In the genomic region with DNA sequence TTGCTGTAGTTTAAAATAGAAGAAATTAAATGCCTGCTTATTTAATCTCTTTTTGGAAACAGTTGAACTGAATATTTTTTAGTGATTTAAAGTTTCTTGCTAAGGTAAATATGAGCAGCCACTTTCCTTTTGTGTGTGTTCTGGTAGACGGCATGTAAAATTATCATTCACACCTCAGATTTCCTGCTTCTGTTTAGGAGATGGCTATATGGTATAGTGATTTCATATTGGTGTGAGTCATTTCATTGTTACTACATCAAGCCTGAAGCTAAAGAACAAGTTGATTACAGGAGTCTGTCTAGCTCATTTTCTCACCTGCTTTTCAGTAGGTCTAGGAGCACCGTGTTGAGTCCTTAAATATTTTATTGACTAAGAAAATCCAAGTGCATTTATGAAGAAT, we compare ENCODE assay signal across 8 cellular contexts. TPM values are rescaled to one million over a fixed set of nuclear protein-coding genes. Genes with fewer than 3 reads are reported as not detected.
A peak's percentile ranks its signal among the peaks of the same experiment; 100 is the strongest.
DNase-seq lines count a peak whose midpoint lies in the region; ATAC-seq and TF ChIP-seq lines count a peak whose summit lies in the region.

No MANE protein-coding gene starts in this region.

- H3K27ac Mint-ChIP-seq in activated naive CD8-positive, alpha-beta T cell treated with anti-CD3 and anti-CD28 coated beads for 36 hours, result peak overlapping the region; percentile 48
- peak overlapping the region; percentile 90 to 99 for H3K27ac Mint-ChIP-seq in natural killer cell treated with Interleukin-12 subunit alpha and Interleukin-12 subunit beta and Interleukin-15 and Interleukin-18, amount 100 ng/mL, for 72 hours

- no peaks in the 10 kb centered on the region for H3K36me3 ChIP-seq in GM06990 (ENCODE audit: control insufficient read depth, insufficient read depth, low read length)

- no peaks in the 10 kb centered on the region for H3K9me3 Mint-ChIP-seq in activated naive CD8-positive, alpha-beta T cell treated with anti-CD3 and anti-CD28 coated beads for 36 hours
- no peaks in the 10 kb centered on the region for H3K9me3 Mint-ChIP-seq in natural killer cell treated with Interleukin-12 subunit alpha and Interleukin-12 subunit beta and Interleukin-15 and Interleukin-18, amount 100 ng/mL, for 72 hours

- peaks cover 51% of the 10 kb centered on the region for H3K4me1 Mint-ChIP-seq in activated naive CD8-positive, alpha-beta T cell treated with anti-CD3 and anti-CD28 coated beads for 36 hours
- H3K4me1 Mint-ChIP-seq in natural killer cell treated with Interleukin-12 subunit alpha and Interleukin-12 subunit beta and Interleukin-15 and Interleukin-18, amount 100 ng/mL, for 72 hours (ENCODE audit: low read depth in 2 of 2), result peaks cover 35 to 45% of the 10 kb centered on the region in 2 donors

- H3K4me3 ChIP-seq in GM06990 (replicated peaks; ENCODE audit: low read depth, low read length), result peak overlapping the region; percentile 41

- H3K36me3 Mint-ChIP-seq in activated naive CD8-positive, alpha-beta T cell treated with anti-CD3 and anti-CD28 coated beads for 36 hours, result peaks cover 1% of the 10 kb centered on the region
- H3K36me3 Mint-ChIP-seq in natural killer cell treated with Interleukin-12 subunit alpha and Interleukin-12 subunit beta and Interleukin-15 and Interleukin-18, amount 100 ng/mL, for 72 hours, result peaks cover 5% of the 10 kb centered on the region

- ATAC-seq in natural killer cell treated with Interleukin-12 subunit alpha and Interleukin-12 subunit beta and Interleukin-15 and Interleukin-18, amount 100 ng/mL, for 72 hours, result peak; percentile 64 to 68
- ATAC-seq in HG02678 (IDR thresholded peaks at IDR 0.05; ENCODE audit: unreplicated experiment) (no peak), GM21723 (IDR thresholded peaks at IDR 0.05; ENCODE audit: unreplicated experiment) (no peak)

- peak overlapping the region; percentile 51 for H3K4me3 Mint-ChIP-seq in activated naive CD8-positive, alpha-beta T cell treated with anti-CD3 and anti-CD28 coated beads for 36 hours
- H3K4me3 Mint-ChIP-seq in natural killer cell treated with Interleukin-12 subunit alpha and Interleukin-12 subunit beta and Interleukin-15 and Interleukin-18, amount 100 ng/mL, for 72 hours, result peak overlapping the region; percentile 96

- no peak for TF ChIP-seq CTCF in GM06990 (IDR thresholded peaks at IDR 0.05; ENCODE audit: insufficient read depth, low read length, poor library complexity, severe bottlenecking)

- DNase-seq in GM06990 (ENCODE audit: extremely low read depth, insufficient read length) (peak; percentile 60), HT-29 (ENCODE audit: low spot score) (peak; percentile 36), amygdala (lab: John Stamatoyannopoulos, UW) (no peak), DMS114 treated with DMSO at 0.1 percent for 48 hours (lab: John Stamatoyannopoulos, UW; ENCODE audit: unreplicated experiment) (no peak)
- no peak for DNase-seq in activated naive CD8-positive, alpha-beta T cell treated with anti-CD3 and anti-CD28 coated beads for 36 hours
- no peak for DNase-seq in natural killer cell treated with Interleukin-12 subunit alpha and Interleukin-12 subunit beta and Interleukin-15 and Interleukin-18, amount 100 ng/mL, for 72 hours (ENCODE audit: low spot score)

- H3K27me3 Mint-ChIP-seq in activated naive CD8-positive, alpha-beta T cell treated with anti-CD3 and anti-CD28 coated beads for 36 hours, result no peaks in the 10 kb centered on the region
- no peaks in the 10 kb centered on the region for H3K27me3 Mint-ChIP-seq in natural killer cell treated with Interleukin-12 subunit alpha and Interleukin-12 subunit beta and Interleukin-15 and Interleukin-18, amount 100 ng/mL, for 72 hours

- H3K27me3 ChIP-seq in GM06990 (replicated peaks; ENCODE audit: control insufficient read depth, insufficient read depth, low read length), result no peaks in the 10 kb centered on the region

RNA-seq across cellular contexts. Expression of gene LRCH3, which starts 2.2 kb away (rescaled TPM):
- 30.6 and 36.5 TPM in 2 replicates for total RNA-seq in HT-29 (2014; rRNA removed; shearing (Covaris generic))
- 10 to 100 TPM; 33.6 to 34.4 TPM for total RNA-seq in activated naive CD8-positive, alpha-beta T cell treated with anti-CD3 and anti-CD28 coated beads for 36 hours
- total RNA-seq in natural killer cell treated with Interleukin-12 subunit alpha and Interleukin-12 subunit beta and Interleukin-15 and Interleukin-18, amount 100 ng/mL, for 72 hours, result 10 to 100 TPM; 67.3 to 74.7 TPM

RNA-seq across cellular contexts. Expression of gene FYTTD1, which starts 43.6 kb away (rescaled TPM):
- total RNA-seq in HT-29 (2014; rRNA removed; shearing (Covaris generic)), result 29.2 and 41.6 TPM in 2 replicates
- total RNA-seq in activated naive CD8-positive, alpha-beta T cell treated with anti-CD3 and anti-CD28 coated beads for 36 hours, result 10 to 100 TPM; 23.2 to 25.0 TPM
- 10 to 100 TPM; 36.0 to 66.1 TPM for total RNA-seq in natural killer cell treated with Interleukin-12 subunit alpha and Interleukin-12 subunit beta and Interleukin-15 and Interleukin-18, amount 100 ng/mL, for 72 hours

RNA-seq across cellular contexts. Expression of gene RUBCN, which starts 56.5 kb away (rescaled TPM):
- 14.9 and 16.1 TPM in 2 replicates for total RNA-seq in HT-29 (2014; rRNA removed; shearing (Covaris generic))
- 10 to 100 TPM; 23.7 to 24.7 TPM for total RNA-seq in activated naive CD8-positive, alpha-beta T cell treated with anti-CD3 and anti-CD28 coated beads for 36 hours
- total RNA-seq in natural killer cell treated with Interleukin-12 subunit alpha and Interleukin-12 subunit beta and Interleukin-15 and Interleukin-18, amount 100 ng/mL, for 72 hours, result 10 to 100 TPM; 42.7 to 59.7 TPM

Comparison
In these comparisons a context has a peak if more than half of its experiments do, and no peak if none do; other contexts are left out.
1. DNase-seq: peak in GM06990 (single experiment) and HT-29 (single experiment); none in activated naive CD8-positive, alpha-beta T cell treated with anti-CD3 and anti-CD28 coated beads for 36 hours (single experiment), natural killer cell treated with Interleukin-12 subunit alpha and Interleukin-12 subunit beta and Interleukin-15 and Interleukin-18, amount 100 ng/mL, for 72 hours (single experiment), amygdala (0 of 56) and DMS114 treated with DMSO at 0.1 percent for 48 hours (single experiment).
2. ATAC-seq: peak in natural killer cell treated with Interleukin-12 subunit alpha and Interleukin-12 subunit beta and Interleukin-15 and Interleukin-18, amount 100 ng/mL, for 72 hours (2 of 2); none in HG02678 (single experiment) and GM21723 (single experiment).